8 cellular contexts compared by ENCODE assay signal in genomic region chr7:2821161-2821841, GRCh38. TPM values are rescaled to one million over a fixed set of nuclear protein-coding genes. Genes with fewer than 3 reads are reported as not detected.
DNase-seq lines count a peak whose midpoint lies in the region; ATAC-seq, FAIRE-seq and TF ChIP-seq lines count a peak whose summit lies in the region.

No MANE protein-coding gene starts in this region.

- no peaks in the 10 kb centered on the region for H3K27me3 ChIP-seq in ascending aorta

- H3K9me3 ChIP-seq in ascending aorta: no peaks in the 10 kb centered on the region

- intact Hi-C loops in ascending aorta (cut with DNase I): no loop called here

- H3K27ac ChIP-seq in 22Rv1 (no peak overlapping the region), ascending aorta (no peak overlapping the region)

- no peak overlapping the region for H3K4me3 ChIP-seq in ascending aorta

- ATAC-seq in HG03565 (IDR thresholded peaks at IDR 0.05; ENCODE audit: unreplicated experiment) (peak; percentile 37), GM18498 (IDR thresholded peaks at IDR 0.05; ENCODE audit: unreplicated experiment) (no peak), GM21723 (IDR thresholded peaks at IDR 0.05; ENCODE audit: unreplicated experiment) (no peak)

- no peaks in the 10 kb centered on the region for H3K36me3 ChIP-seq in ascending aorta

- FAIRE-seq in islet of Langerhans (lab: Jason Lieb, UNC): peak; percentile 90

- DNase-seq in GM13976 (ENCODE audit: low spot score) (peak; percentile 72), SW 1271 (lab: John Stamatoyannopoulos, UW) (peak; percentile 43 to 90), ascending aorta (ENCODE audit: low spot score in 2 of 2) (no peak)

- in situ Hi-C loops in GM13976 (cut with MboI; ENCODE audit: low sequenced_read_pairs, unreplicated experiment): no loop called here

- H3K4me1 ChIP-seq in ascending aorta: peaks cover 3 to 18% of the 10 kb centered on the region in 2 donors

- TF ChIP-seq CTCF in 22Rv1 (IDR thresholded peaks at IDR 0.05) (0 out of 2 replicates have a peak, but pooled peaks have one; percentile 19), GM13976 (IDR thresholded peaks at IDR 0.05; ENCODE audit: borderline replicate concordance, control extremely low read depth, extremely low read depth, insufficient read depth, missing control alignments) (no peak), ascending aorta (IDR thresholded peaks at IDR 0.05) (no peak)

RNA-seq across cellular contexts. Expression of gene GNA12, which starts 22.8 kb away (rescaled TPM):
- 61.0 TPM for total RNA-seq in ascending aorta

Comparison
In these comparisons a context has a peak if more than half of its experiments do, and no peak if none do; other contexts are left out.
1. DNase-seq: peak in GM13976 (single experiment) and SW 1271 (2 of 2); none in ascending aorta (0 of 2).